In the genomic region with DNA sequence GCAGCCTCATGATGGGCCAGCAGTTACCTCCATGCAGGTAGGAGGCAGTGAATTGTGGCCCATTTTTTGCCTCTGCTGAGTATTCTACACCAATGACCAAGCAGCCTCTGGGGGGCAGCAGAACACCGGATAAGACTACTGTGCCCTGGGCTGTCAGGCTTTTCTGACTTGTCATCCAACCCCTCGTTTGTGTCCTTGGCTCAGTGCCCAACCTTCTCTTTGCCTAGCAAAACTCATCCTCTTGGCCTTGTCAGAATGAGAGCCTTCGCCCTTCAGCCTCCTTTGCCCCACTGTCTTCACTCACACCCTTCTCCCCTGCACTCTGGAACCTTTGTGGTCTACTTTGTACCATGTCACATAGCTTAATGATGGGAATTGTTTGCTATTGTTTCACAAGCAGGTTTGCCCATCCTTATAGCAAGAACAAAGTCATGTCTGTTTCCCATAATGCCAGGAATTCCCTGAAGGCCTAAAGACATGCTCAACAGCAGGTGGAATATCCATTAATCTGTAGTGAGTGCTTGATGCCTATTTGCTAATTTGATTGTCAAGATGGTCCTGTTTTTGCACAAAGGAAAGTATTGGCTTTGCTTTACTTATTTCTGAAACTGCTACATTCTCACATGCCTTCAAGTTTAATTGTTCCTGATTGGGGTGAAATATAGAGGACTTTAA, we compare ENCODE assay signal across 9 cellular contexts.
A peak's percentile ranks its signal among the peaks of the same experiment; 100 is the strongest.
DNase-seq lines count a peak whose midpoint lies in the region; ATAC-seq and TF ChIP-seq lines count a peak whose summit lies in the region.
"Had no signal": no experiment of that assay in that cellular context is flagged by ENCODE, and none has a peak within 500 bp of the region (broad histone marks: within the 10 kb centered on the region; RNA-seq: fewer than 3 reads in every experiment).

No MANE protein-coding gene starts in this region.

- H3K4me1 ChIP-seq in OCI-LY3 (ENCODE audit: low read length) (no peaks in the 10 kb centered on the region), esophagus muscularis mucosa (peaks cover 0 to 13% (median 7%) of the 10 kb centered on the region in 4 donors)

- no peak overlapping the region for H3K4me3 ChIP-seq in OCI-LY3 (ENCODE audit: low read length)
- no peak overlapping the region for H3K4me3 ChIP-seq in esophagus muscularis mucosa

- H3K9me3 Mint-ChIP-seq in natural killer cell, result no peaks in the 10 kb centered on the region
- H3K9me3 Mint-ChIP-seq: activated naive CD4-positive, alpha-beta T cell treated with anti-CD3 and anti-CD28 coated beads, Interleukin-2, amount 50 U/mL, for 24 hours had no signal

- no peak overlapping the region for H3K27ac ChIP-seq in OCI-LY3 (ENCODE audit: low read length)
- H3K27ac ChIP-seq in esophagus muscularis mucosa (replicated peaks in 1 of 4), result no peak overlapping the region

- peaks cover 3% of the 10 kb centered on the region in 2 donors for H3K27me3 Mint-ChIP-seq in natural killer cell (ENCODE audit: low read depth in 2 of 2)

- H3K36me3 ChIP-seq in OCI-LY3 (replicated peaks; ENCODE audit: low read depth, low read length), result no peaks in the 10 kb centered on the region
- no peaks in the 10 kb centered on the region for H3K36me3 ChIP-seq in esophagus muscularis mucosa

- peaks cover 13% of the 10 kb centered on the region; the same call in 1 of the 2 replicates for H3K27me3 ChIP-seq in OCI-LY3 (ENCODE audit: low read depth, low read length)
- no peaks in the 10 kb centered on the region for H3K27me3 ChIP-seq in esophagus muscularis mucosa

- TF ChIP-seq CTCF in OCI-LY3 (IDR thresholded peaks at IDR 0.05; ENCODE audit: low read depth, low read length), result peak; percentile 94
- peak; percentile 45 to 53 (median 47) for TF ChIP-seq CTCF in esophagus muscularis mucosa (IDR thresholded peaks at IDR 0.05)
- no peak for TF ChIP-seq CTCF in natural killer cell (IDR thresholded peaks at IDR 0.05)

- H3K79me2 ChIP-seq in OCI-LY3 (ENCODE audit: low read length), result no peaks in the 10 kb centered on the region

- TF ChIP-seq POLR2A in esophagus muscularis mucosa (IDR thresholded peaks at IDR 0.05; ENCODE audit: low read depth), result no peak

- TF ChIP-seq EP300 in esophagus muscularis mucosa (IDR thresholded peaks at IDR 0.05), result no peak

- H3K27ac Mint-ChIP-seq in natural killer cell, result no peak overlapping the region
- H3K27ac Mint-ChIP-seq: activated naive CD4-positive, alpha-beta T cell treated with anti-CD3 and anti-CD28 coated beads, Interleukin-2, amount 50 U/mL, for 24 hours had no signal

- ATAC-seq in GM21528 (IDR thresholded peaks at IDR 0.05; ENCODE audit: low FRiP score, unreplicated experiment) (peak; percentile 79), natural killer cell (peak; percentile 34 to 81 (median 60))
- ATAC-seq in stimulated activated naive CD8-positive, alpha-beta T cell treated with anti-CD3 and anti-CD28 coated beads, Interleukin-15, Interleukin-2, amounts not matched to agents 100 U/mL and 50 U/mL, for 24 hours, result peak; percentile 85

- H3K4me3 Mint-ChIP-seq in natural killer cell, result no peak overlapping the region
- H3K4me3 Mint-ChIP-seq: activated naive CD4-positive, alpha-beta T cell treated with anti-CD3 and anti-CD28 coated beads, Interleukin-2, amount 50 U/mL, for 24 hours had no signal

- peak; percentile 92 for DNase-seq in D341Med (ENCODE audit: low spot score)
- peak; percentile 62 for DNase-seq in KG1 (lab: John Stamatoyannopoulos, UW)
- DNase-seq in activated T-cell treated with anti-CD3 and anti-CD28 coated beads for 1 hour (ENCODE audit: low read depth), result peak; percentile 38
- DNase-seq in esophagus muscularis mucosa (ENCODE audit: extremely low spot score), result peak; percentile 90
- DNase-seq in natural killer cell, result peak; percentile 23
- peak; percentile 83 for DNase-seq in stimulated activated naive CD8-positive, alpha-beta T cell treated with anti-CD3 and anti-CD28 coated beads, Interleukin-15, Interleukin-2, amounts not matched to agents 100 U/mL and 50 U/mL, for 24 hours

- peaks cover 0 to 12% of the 10 kb centered on the region in 2 donors for H3K4me1 Mint-ChIP-seq in natural killer cell
- H3K4me1 Mint-ChIP-seq: activated naive CD4-positive, alpha-beta T cell treated with anti-CD3 and anti-CD28 coated beads, Interleukin-2, amount 50 U/mL, for 24 hours had no signal

- no peak overlapping the region for H3K9ac ChIP-seq in OCI-LY3 (ENCODE audit: low read length)

- intact Hi-C loops in esophagus muscularis mucosa (cut with DNase I) (loop anchor here (5.0 kb wide), 1 partner anchor 548 kb away; the partner anchor contains the start of gene KCNH1), natural killer cell (cut with micrococcal nuclease) (loop anchor here (2.0 kb wide), 1 partner anchor 892 kb away; no protein-coding TSS in a partner anchor)

- H2AFZ ChIP-seq in OCI-LY3 (ENCODE audit: low read depth, low read length), result no peak overlapping the region

- no peak overlapping the region for H3K4me2 ChIP-seq in OCI-LY3 (ENCODE audit: low read length)

- H4K20me1 ChIP-seq in OCI-LY3 (ENCODE audit: insufficient read depth, low read length), result no peaks in the 10 kb centered on the region

- H3K36me3 Mint-ChIP-seq in natural killer cell, result no peaks in the 10 kb centered on the region
- H3K36me3 Mint-ChIP-seq: activated naive CD4-positive, alpha-beta T cell treated with anti-CD3 and anti-CD28 coated beads, Interleukin-2, amount 50 U/mL, for 24 hours had no signal

- H3K9me3 ChIP-seq in OCI-LY3 (ENCODE audit: insufficient read depth, low read length), result no peaks in the 10 kb centered on the region
- H3K9me3 ChIP-seq in esophagus muscularis mucosa, result no peaks in the 10 kb centered on the region

- WGBS in esophagus muscularis mucosa, result 24% methylated on average over 3 of the region's 3 CpGs

Comparison
In these comparisons a context has a peak if more than half of its experiments do, and no peak if none do; other contexts are left out.
1. DNase-seq: peak in every context shown above with its lines; median percentile 92 in D341Med; 90 in esophagus muscularis mucosa; 83 in stimulated activated naive CD8-positive, alpha-beta T cell treated with anti-CD3 and anti-CD28 coated beads, Interleukin-15, Interleukin-2, amounts not matched to agents 100 U/mL and 50 U/mL, for 24 hours; 62 in KG1; 38 in activated T-cell treated with anti-CD3 and anti-CD28 coated beads for 1 hour; 23 in natural killer cell.